8 cellular contexts compared by ENCODE assay signal in the genomic region with DNA sequence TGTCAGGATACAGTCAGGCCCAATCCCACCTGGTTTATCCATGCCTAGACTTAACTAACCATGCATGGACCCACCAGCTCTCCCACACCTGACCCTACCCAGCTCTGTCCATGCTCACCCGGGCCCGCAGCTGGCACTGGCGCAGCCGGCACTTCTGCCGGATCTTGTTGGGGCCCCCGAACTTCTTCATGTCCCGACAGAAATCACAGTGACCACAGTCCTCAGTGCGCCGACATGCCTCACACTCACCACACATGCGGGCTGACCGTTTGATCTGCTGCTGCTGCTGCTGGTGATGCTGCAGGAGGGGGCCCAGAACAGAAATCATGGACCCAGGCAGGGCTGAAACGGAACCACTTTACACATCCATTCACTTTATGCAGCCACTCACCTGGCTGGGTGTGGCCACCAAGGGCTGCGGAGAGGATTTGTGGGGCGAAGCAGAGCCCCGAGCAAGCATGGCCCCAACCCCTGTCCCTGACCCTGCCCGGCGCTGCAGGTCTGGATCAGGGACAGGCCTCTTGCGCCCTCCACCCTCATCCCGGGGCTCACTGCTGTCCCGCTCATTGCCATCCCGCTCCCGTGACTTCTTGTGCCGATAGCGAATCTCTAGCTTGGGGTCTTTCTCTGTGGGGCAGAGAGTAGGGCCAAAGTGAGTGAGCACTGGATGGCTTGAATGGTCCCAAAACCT. TPM values are rescaled to one million over a fixed set of nuclear protein-coding genes. Genes with fewer than 3 reads are reported as not detected.
A peak's percentile ranks its signal among the peaks of the same experiment; 100 is the strongest.
DNase-seq lines count a peak whose midpoint lies in the region; ATAC-seq and TF ChIP-seq lines count a peak whose summit lies in the region.

No MANE protein-coding gene starts in this region.

- H3K36me3 Mint-ChIP-seq in H9 (ENCODE audit: insufficient read depth in 1 of 3, low read depth in 3 of 3) (peaks cover 40 to 44% (median 44%) of the 10 kb centered on the region in 3 experiments; a peak in 6 of 7 replicates), memory B cell (peaks cover 41% of the 10 kb centered on the region)
- peaks cover 70% of the 10 kb centered on the region for H3K36me3 Mint-ChIP-seq in activated T-helper 17 cell treated with anti-CD3 and anti-CD28 coated beads, Interleukin-2, amount 50 U/mL, for 72 hours (ENCODE audit: low read depth)

- no peak overlapping the region for H4K5ac ChIP-seq in H9 (ENCODE audit: insufficient read length, low read depth, low read length)

- no peak overlapping the region for H2BK15ac ChIP-seq in H9 (ENCODE audit: low read depth, low read length)

- H3K27ac Mint-ChIP-seq in H9 (peak overlapping the region in 2 of 3 experiments; percentile 53 to 65; a peak in 2 of 7 replicates), memory B cell (peak overlapping the region; percentile 85)
- H3K27ac Mint-ChIP-seq in activated T-helper 17 cell treated with anti-CD3 and anti-CD28 coated beads, Interleukin-2, amount 50 U/mL, for 72 hours: peak overlapping the region; percentile 96

- TF ChIP-seq CTCF in AG04450 (IDR thresholded peaks at IDR 0.05; ENCODE audit: low read depth, low read length) (no peak), H9 (conservative IDR thresholded peaks at IDR 0.05) (no peak)

- H3K4me2 ChIP-seq in H9 (ENCODE audit: insufficient read depth, insufficient read length, low read length): no peak overlapping the region

- DNase-seq in AG04450 (ENCODE audit: low read depth, low spot score) (no peak), H9 (no peak), memory B cell (ENCODE audit: low spot score in 2 of 2) (no peak), SW480 (ENCODE audit: low spot score) (no peak), HT-29 (ENCODE audit: low spot score) (no peak), GF-D8 (lab: John Stamatoyannopoulos, UW) (no peak)
- DNase-seq in stimulated activated naive CD4-positive, alpha-beta T cell treated with Interleukin-2 at 50 U/mL for 16 hours (lab: John Stamatoyannopoulos, UW): no peak

- H2BK120ac ChIP-seq in H9 (ENCODE audit: low read depth, low read length, poor library complexity, severe bottlenecking): no peak overlapping the region

- WGBS in H9 (ENCODE audit: extremely low coverage, insufficient read length, low lambda C conversion rate): no CpG with 5 or more reads among the region's 24 CpGs

- H3K4me1 ChIP-seq in H9 (ENCODE audit: insufficient read depth, low read length): no peaks in the 10 kb centered on the region

- H3K23me2 ChIP-seq in H9 (ENCODE audit: insufficient read length, low read depth, low read length, poor library complexity, severe bottlenecking): peaks cover 11% of the 10 kb centered on the region

- H3K27me3 ChIP-seq in AG04450 (ENCODE audit: control insufficient read depth, insufficient read depth, low read length): peaks cover 2% of the 10 kb centered on the region
- H3K27me3 ChIP-seq in H9 (ENCODE audit: insufficient read depth, low read length): no peaks in the 10 kb centered on the region

- no peak overlapping the region for H3K27ac ChIP-seq in AG04450 (ENCODE audit: low read depth, low read length)
- no peak overlapping the region for H3K27ac ChIP-seq in H9 (ENCODE audit: insufficient read length, low read depth, low read length)

- POLR2A ChIA-PET in AG04450 (lab: Yijun Ruan, JAX): no interaction called here

- no peak overlapping the region for H2AFZ ChIP-seq in H9 (ENCODE audit: low read length)

- H3K14ac ChIP-seq in H9 (ENCODE audit: insufficient read depth, low read length): no peak overlapping the region

- no peaks in the 10 kb centered on the region; the same call in 1 of the 2 replicates for H3K79me2 ChIP-seq in H9 (ENCODE audit: insufficient read depth, low read length)

- H3K23ac ChIP-seq in H9 (ENCODE audit: insufficient read length, low read depth, low read length): no peak overlapping the region

- no peak overlapping the region for H3K56ac ChIP-seq in H9 (ENCODE audit: insufficient read length, low read depth, low read length)

- no peak overlapping the region for H2BK12ac ChIP-seq in H9 (ENCODE audit: insufficient read length, low read depth, low read length)

- H2BK5ac ChIP-seq in H9 (ENCODE audit: insufficient read length, low read length): no peak overlapping the region

- H3K79me1 ChIP-seq in H9 (ENCODE audit: insufficient read depth, low read depth, low read length, poor library complexity, severe bottlenecking): no peaks in the 10 kb centered on the region

- H3K9me3 ChIP-seq in AG04450 (ENCODE audit: control insufficient read depth, insufficient read depth, low read length) (no peaks in the 10 kb centered on the region; the same call in 1 of the 2 replicates), H9 (ENCODE audit: control insufficient read depth, low read depth, low read length) (no peaks in the 10 kb centered on the region)

- H3K4me1 Mint-ChIP-seq in H9 (peaks cover 8 to 15% of the 10 kb centered on the region in 2 experiments), memory B cell (peaks cover 28% of the 10 kb centered on the region)
- peaks cover 35% of the 10 kb centered on the region for H3K4me1 Mint-ChIP-seq in activated T-helper 17 cell treated with anti-CD3 and anti-CD28 coated beads, Interleukin-2, amount 50 U/mL, for 72 hours

- no peaks in the 10 kb centered on the region for H4K20me1 ChIP-seq in H9 (ENCODE audit: control insufficient read depth, insufficient read depth, insufficient read length)

- H4K91ac ChIP-seq in H9 (ENCODE audit: insufficient read length, low read depth, low read length): no peak overlapping the region

- no peak overlapping the region for H3T11ph ChIP-seq in H9 (ENCODE audit: low read length)

- H3K27me3 Mint-ChIP-seq in H9 (ENCODE audit: low read depth) (no peaks in the 10 kb centered on the region), memory B cell (no peaks in the 10 kb centered on the region)
- H3K27me3 Mint-ChIP-seq in activated T-helper 17 cell treated with anti-CD3 and anti-CD28 coated beads, Interleukin-2, amount 50 U/mL, for 72 hours: no peaks in the 10 kb centered on the region

- H3K4me3 Mint-ChIP-seq in H9 (peak overlapping the region; percentile 99 to 100), memory B cell (peak overlapping the region; percentile 97)
- H3K4me3 Mint-ChIP-seq in activated T-helper 17 cell treated with anti-CD3 and anti-CD28 coated beads, Interleukin-2, amount 50 U/mL, for 72 hours: peak overlapping the region; percentile 96

- no peak overlapping the region for H3K9ac ChIP-seq in H9 (ENCODE audit: extremely low read depth, insufficient read length, low read length)

- H3K18ac ChIP-seq in H9 (ENCODE audit: insufficient read length, low read depth, low read length): no peak overlapping the region

- H3K4ac ChIP-seq in H9 (ENCODE audit: low read depth, low read length): no peak overlapping the region

- no peak overlapping the region for H4K8ac ChIP-seq in H9 (replicated peaks; ENCODE audit: insufficient read length, low read depth, low read length)

- no peaks in the 10 kb centered on the region; a peak in 1 of 5 replicates for H3K9me3 Mint-ChIP-seq in H9
- H3K9me3 Mint-ChIP-seq in activated T-helper 17 cell treated with anti-CD3 and anti-CD28 coated beads, Interleukin-2, amount 50 U/mL, for 72 hours: no peaks in the 10 kb centered on the region
- H3K9me3 Mint-ChIP-seq in memory B cell: peaks cover 2% of the 10 kb centered on the region

- no peak overlapping the region for H2AK5ac ChIP-seq in H9 (ENCODE audit: insufficient read length, low read length)

- H3K4me3 ChIP-seq in AG04450 (ENCODE audit: low read depth, low read length): peak overlapping the region; percentile 89; the same call in 1 of the 2 replicates

- CTCF ChIA-PET in AG04450 (lab: Charles Lee): interaction anchor here (0.7 kb wide), 1 partner anchor 71 kb away, joined by 4 read pairs; no protein-coding TSS in a partner anchor

- no peak overlapping the region for H2BK20ac ChIP-seq in H9 (ENCODE audit: low read depth, low read length, poor library complexity, severe bottlenecking)

- no peak for ATAC-seq in activated T-helper 17 cell treated with anti-CD3 and anti-CD28 coated beads, Interleukin-2, amount 50 U/mL, for 72 hours (replicated peaks)
- ATAC-seq in memory B cell (ENCODE audit: low read depth): no peak

RNA-seq across cellular contexts. Expression of a gene that starts 1.7 kb away (rescaled TPM):
- 23.6 and 24.5 TPM in 2 replicates for polyA plus RNA-seq in AG04450 (2011; rRNA removed)
- polyA minus RNA-seq in AG04450 (2011; rRNA and poly(A)+ RNA removed): 18.5 and 19.5 TPM in 2 replicates
- 95.9 and 96.3 TPM in 2 replicates for total RNA-seq in H9 (2021)
- 100 to 1,000 TPM; 125 to 129 TPM for total RNA-seq in activated T-helper 17 cell treated with anti-CD3 and anti-CD28 coated beads, Interleukin-2, amount 50 U/mL, for 72 hours
- 26.3 and 43.3 TPM in 2 replicates for total RNA-seq in HT-29 (2014; rRNA removed; shearing (Covaris generic))

RNA-seq across cellular contexts. Expression of a gene that starts 4.5 kb away (rescaled TPM):
- 35.3 and 39.5 TPM in 2 replicates for polyA plus RNA-seq in AG04450 (2011; rRNA removed)
- 39.2 and 51.3 TPM in 2 replicates for polyA minus RNA-seq in AG04450 (2011; rRNA and poly(A)+ RNA removed)
- 57.2 and 58.1 TPM in 2 replicates for total RNA-seq in H9 (2021)
- 10 to 100 TPM; 89.9 to 98.7 TPM for total RNA-seq in activated T-helper 17 cell treated with anti-CD3 and anti-CD28 coated beads, Interleukin-2, amount 50 U/mL, for 72 hours
- 47.4 and 50.5 TPM in 2 replicates for total RNA-seq in HT-29 (2014; rRNA removed; shearing (Covaris generic))

RNA-seq across cellular contexts. Expression of a gene that starts 19.5 kb away (rescaled TPM):
- polyA plus RNA-seq in AG04450 (2011; rRNA removed): 0.24 and 0.26 TPM in 2 replicates
- 0.17 TPM in 1 of 2 replicates, not detected in the other for polyA minus RNA-seq in AG04450 (2011; rRNA and poly(A)+ RNA removed)
- 0.15 and 0.22 TPM in 2 replicates for total RNA-seq in H9 (2021)
- 1 to 10 TPM in 1 of 2 donors, under 1 TPM in 1; 0.61 to 3.0 TPM for total RNA-seq in activated T-helper 17 cell treated with anti-CD3 and anti-CD28 coated beads, Interleukin-2, amount 50 U/mL, for 72 hours
- not detected in 2 replicates for total RNA-seq in HT-29 (2014; rRNA removed; shearing (Covaris generic))
